ENCODE assay signal across 21 cellular contexts in the genomic region with DNA sequence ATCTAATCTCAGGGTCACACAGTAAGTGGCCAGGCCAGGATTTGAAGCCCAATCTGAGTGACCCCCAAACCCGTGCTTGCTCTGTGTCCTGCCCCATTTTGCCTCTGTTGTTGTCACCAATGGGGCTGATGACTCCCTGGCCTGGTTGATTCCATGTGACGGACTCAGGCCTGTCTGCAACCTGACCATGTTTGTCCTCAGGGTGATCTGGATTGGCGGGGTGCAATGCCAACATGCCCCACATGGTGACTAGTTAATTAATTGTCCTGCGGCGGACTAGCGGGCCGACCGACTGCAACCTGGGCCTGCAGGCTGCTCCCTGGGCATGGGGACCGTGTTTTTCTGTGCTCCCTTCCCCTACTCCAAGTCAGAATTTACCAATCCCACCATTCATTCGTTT.
"Had no signal": no experiment of that assay in that cellular context is flagged by ENCODE, and none has a peak within 500 bp of the region (broad histone marks: within the 10 kb centered on the region; RNA-seq: fewer than 3 reads in every experiment).

No MANE protein-coding gene starts in this region.

- H3K9me3 ChIP-seq: esophagus squamous epithelium, heart right ventricle, left ventricle myocardium inferior, lower lobe of right lung, neutrophil, pancreas, right lobe of liver, transverse colon, vagina had no signal

- DNase-seq: dermis blood vessel endothelial cell; effector memory CD4-positive, alpha-beta T cell; erythroblast; esophagus squamous epithelium; foreskin melanocyte; glutamatergic neuron; heart right ventricle; hippocampal formation; kidney glomerular epithelial cell; left colon; left ventricle myocardium inferior; lower lobe of right lung; natural killer cell; pancreas; right lobe of liver; stimulated activated CD4-positive, alpha-beta T cell treated with anti-CD3 and anti-CD28 coated beads, Interleukin-2, amount 100 ng/mL, for 48 hours; stimulated activated naive B cell treated with anti-CD40 and anti-IgM and Interleukin-4, amounts not matched to agents 10 μg/mL and 1 μg/mL and 100 μg/mL, for 72 hours; transverse colon had no signal

- H3K4me1 ChIP-seq: esophagus squamous epithelium, heart right ventricle, left ventricle myocardium inferior, lower lobe of right lung, pancreas, right lobe of liver, transverse colon, vagina had no signal

- H3K27ac ChIP-seq: coronary artery, esophagus squamous epithelium, heart right ventricle, left ventricle myocardium inferior, lower lobe of right lung, neutrophil, pancreas, right lobe of liver, transverse colon, vagina had no signal

- H3K36me3 ChIP-seq: esophagus squamous epithelium, heart right ventricle, left ventricle myocardium inferior, lower lobe of right lung, neutrophil, pancreas, right lobe of liver, transverse colon, vagina had no signal

- H3K27me3 ChIP-seq: esophagus squamous epithelium, neutrophil, pancreas, right lobe of liver, transverse colon, vagina had no signal

- ATAC-seq: heart right ventricle; left colon; lower lobe of right lung; natural killer cell; pancreas; right lobe of liver; stimulated activated naive B cell treated with anti-CD40 and anti-IgM and Interleukin-4, amounts not matched to agents 10 μg/mL and 1 μg/mL and 100 μg/mL, for 72 hours had no signal

- H3K4me3 ChIP-seq: coronary artery, esophagus squamous epithelium, heart right ventricle, left ventricle myocardium inferior, lower lobe of right lung, pancreas, right lobe of liver, transverse colon, vagina had no signal
